In the genomic region with DNA sequence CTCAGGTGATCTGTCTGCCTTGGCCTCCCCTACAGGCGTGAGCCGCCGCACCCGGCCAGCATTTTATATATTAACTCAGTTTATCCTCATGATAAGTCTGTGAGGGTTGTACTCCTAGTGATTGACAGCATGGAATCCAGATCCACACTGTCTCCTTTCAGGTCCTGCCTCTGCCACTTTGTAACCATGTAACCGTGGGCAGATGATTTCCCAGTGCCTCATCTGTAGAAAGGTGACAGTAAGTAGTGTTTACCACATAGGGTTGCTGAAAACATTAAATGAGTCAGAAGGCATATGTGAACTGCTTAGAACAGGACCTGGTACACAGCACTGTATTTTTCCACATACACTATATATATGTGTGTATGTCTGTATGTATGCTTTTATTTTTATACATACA, we compare ENCODE assay signal across 1 cellular context.
TF ChIP-seq lines count a peak whose summit lies in the region.

No MANE protein-coding gene starts in this region.

TF ChIP-seq in H1, 55 proteins besides CTCF, POLR2A, EP300 and RAD21:
- TF ChIP-seq TCF12 (IDR thresholded peaks at IDR 0.05; ENCODE audit: low read depth, low read length) (no peak), SUZ12 (IDR thresholded peaks at IDR 0.05; ENCODE audit: low read length) (0 out of 2 replicates have a peak, but pooled peaks have one; percentile 13)
